Comparison of ENCODE assay signal across 1 cellular context in the genomic region with DNA sequence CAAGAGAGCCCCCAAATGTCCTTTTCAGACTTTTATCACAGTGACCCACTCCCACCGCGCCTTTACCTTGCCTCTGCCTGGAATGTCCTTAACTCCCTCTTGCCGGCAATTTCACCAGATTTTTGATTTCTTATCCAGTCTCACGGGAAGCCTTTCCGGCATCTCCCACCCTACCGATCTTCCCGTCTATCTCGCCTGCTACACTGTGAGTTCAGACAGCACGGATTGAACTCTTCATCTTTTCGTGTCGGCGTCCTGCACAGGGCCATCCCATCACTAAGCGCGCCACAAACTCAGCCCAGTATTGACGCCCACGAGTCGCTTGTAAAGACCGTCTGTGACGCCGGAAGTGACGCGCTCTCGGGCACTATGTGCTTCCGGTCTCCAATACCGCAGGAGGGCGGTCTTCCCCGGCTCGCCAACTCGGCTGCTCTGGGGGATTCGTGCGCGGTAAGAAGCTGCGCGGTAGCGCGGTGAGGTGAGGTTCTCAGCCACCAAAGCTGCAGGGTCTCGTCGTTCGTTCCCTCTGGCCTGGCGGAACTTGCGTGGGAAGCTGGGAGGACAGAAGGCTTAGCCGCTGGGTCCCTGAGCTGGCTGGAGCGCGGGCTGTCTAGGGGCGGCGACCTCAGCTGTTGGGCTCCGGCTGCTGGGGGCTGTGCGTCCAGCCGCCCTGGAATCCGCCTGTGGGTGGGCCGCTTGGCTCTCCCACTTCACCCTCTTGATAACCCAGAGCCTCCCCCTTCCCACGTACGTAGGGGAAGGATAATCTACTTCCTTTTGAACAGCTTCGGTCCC.
TF ChIP-seq lines count a peak whose summit lies in the region.

A gene with protein sequence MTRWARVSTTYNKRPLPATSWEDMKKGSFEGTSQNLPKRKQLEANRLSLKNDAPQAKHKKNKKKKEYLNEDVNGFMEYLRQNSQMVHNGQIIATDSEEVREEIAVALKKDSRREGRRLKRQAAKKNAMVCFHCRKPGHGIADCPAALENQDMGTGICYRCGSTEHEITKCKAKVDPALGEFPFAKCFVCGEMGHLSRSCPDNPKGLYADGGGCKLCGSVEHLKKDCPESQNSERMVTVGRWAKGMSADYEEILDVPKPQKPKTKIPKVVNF (plus strand): TSS at position 367 of the 795 bp plus-strand sequence. CDS start 3,171 bp downstream, outside the sequence.

TF ChIP-seq in GM23338, 12 proteins besides CTCF, POLR2A, EP300 and RAD21:
- TF ChIP-seq STAT1 (IDR thresholded peaks at IDR 0.05; ENCODE audit: unreplicated experiment) (no peak), ZNF331 (CRISPR knock-in tag; IDR thresholded peaks at IDR 0.05; ENCODE audit: low read depth) (no peak), CREB1 (CRISPR knock-in tag; IDR thresholded peaks at IDR 0.05; ENCODE audit: low read depth) (peak; percentile 98), POLR2AphosphoS5 (IDR thresholded peaks at IDR 0.05; ENCODE audit: low read depth) (peak; percentile 98)
- TF ChIP-seq, protein P1, sequence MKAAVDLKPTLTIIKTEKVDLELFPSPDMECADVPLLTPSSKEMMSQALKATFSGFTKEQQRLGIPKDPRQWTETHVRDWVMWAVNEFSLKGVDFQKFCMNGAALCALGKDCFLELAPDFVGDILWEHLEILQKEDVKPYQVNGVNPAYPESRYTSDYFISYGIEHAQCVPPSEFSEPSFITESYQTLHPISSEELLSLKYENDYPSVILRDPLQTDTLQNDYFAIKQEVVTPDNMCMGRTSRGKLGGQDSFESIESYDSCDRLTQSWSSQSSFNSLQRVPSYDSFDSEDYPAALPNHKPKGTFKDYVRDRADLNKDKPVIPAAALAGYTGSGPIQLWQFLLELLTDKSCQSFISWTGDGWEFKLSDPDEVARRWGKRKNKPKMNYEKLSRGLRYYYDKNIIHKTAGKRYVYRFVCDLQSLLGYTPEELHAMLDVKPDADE (IDR thresholded peaks at IDR 0.05), result peak; percentile 86
